Comparison of ENCODE assay signal across 10 cellular contexts in genomic region chr2:40219141-40219540, GRCh38.
"Had no signal": no experiment of that assay in that cellular context is flagged by ENCODE, and none has a peak within 500 bp of the region (broad histone marks: within the 10 kb centered on the region; RNA-seq: fewer than 3 reads in every experiment).

No MANE protein-coding gene starts in this region.

- DNase-seq: activated CD4-positive, CD25-positive, alpha-beta regulatory T cell; activated effector memory CD4-positive, alpha-beta T cell treated with anti-CD3 and anti-CD28 coated beads, Interleukin-2, amount 50 U/mL, for 16 hours; anterior cingulate cortex; retina had no signal

- ATAC-seq: stimulated activated effector memory CD8-positive, alpha-beta T cell treated with anti-CD3 and anti-CD28 coated beads, Interleukin-12 subunit alpha, Interleukin-12 subunit beta, amount 100 ng/mL, for 72 hours had no signal

- H3K27me3 ChIP-seq: breast epithelium, hepatocyte, neural progenitor cell, pancreas, transverse colon had no signal

- H3K79me2 ChIP-seq: hepatocyte had no signal

- H3K4me2 ChIP-seq: hepatocyte, neural progenitor cell had no signal

- H3K9ac ChIP-seq: neural progenitor cell had no signal

- H2AFZ ChIP-seq: hepatocyte, neural progenitor cell had no signal

- H3K9me3 ChIP-seq: breast epithelium, pancreas, transverse colon had no signal

- H3K36me3 ChIP-seq: breast epithelium, neural progenitor cell, pancreas, transverse colon had no signal

- H3K4me1 ChIP-seq: breast epithelium, neural progenitor cell, pancreas had no signal

- H3K27ac ChIP-seq: breast epithelium, hepatocyte, neural progenitor cell, pancreas had no signal

- H3K4me3 ChIP-seq: breast epithelium, hepatocyte, neural progenitor cell, pancreas, transverse colon had no signal
